Comparison of ENCODE assay signal across 8 cellular contexts in the genomic region with DNA sequence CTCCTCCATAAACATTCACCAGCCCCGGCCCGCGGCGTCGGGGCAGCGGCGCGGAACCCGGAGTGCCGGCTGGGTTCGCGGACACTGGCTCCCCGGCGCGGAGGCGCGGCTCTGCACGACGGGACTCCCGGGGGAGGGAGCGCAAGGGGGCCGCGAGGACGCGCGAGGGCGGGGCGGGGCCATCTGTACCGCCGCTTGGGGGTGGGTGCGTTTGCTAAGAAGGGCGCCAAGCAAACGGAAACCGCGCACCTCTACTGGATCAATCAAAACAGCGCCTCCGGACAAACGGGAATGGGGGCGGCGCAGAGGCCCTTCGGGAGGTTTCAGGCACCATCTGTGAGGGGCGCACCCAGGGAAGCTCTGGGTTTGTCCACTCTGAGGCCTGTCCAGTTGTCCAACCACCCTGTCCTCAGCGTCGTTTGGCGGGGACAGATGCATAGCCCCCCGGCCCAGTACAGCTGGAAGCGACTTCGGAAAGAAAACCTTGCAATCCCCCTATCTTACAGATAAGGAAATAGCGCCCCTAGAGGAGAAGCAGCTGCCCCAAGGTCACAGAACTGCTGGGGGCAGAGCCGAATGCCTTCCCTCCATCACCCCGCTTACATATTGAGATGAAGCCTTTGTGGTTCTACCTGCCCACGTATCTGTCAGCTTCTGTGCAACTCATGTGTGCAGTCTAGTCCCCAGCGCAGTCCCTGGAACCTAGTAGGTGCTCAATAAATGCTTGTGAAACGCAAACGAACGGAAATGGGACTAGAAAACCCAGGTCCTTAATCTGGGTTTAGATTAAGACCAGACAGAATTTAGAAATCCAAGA. TPM values are rescaled to one million over a fixed set of nuclear protein-coding genes. Genes with fewer than 3 reads are reported as not detected.
DNase-seq lines count a peak whose midpoint lies in the region; ATAC-seq lines count a peak whose summit lies in the region.

No MANE protein-coding gene starts in this region.

- DNase-seq in Daoy (ENCODE audit: low read depth) (peak; percentile 41), NCI-H526 treated with DMSO at 0.1 percent for 48 hours (lab: John Stamatoyannopoulos, UW) (peak; percentile 54), ecto neural progenitor cell (ENCODE audit: low spot score) (peak; percentile 77), lung microvascular endothelial cell (ENCODE audit: low read depth in 2 of 2) (peak; percentile 48 to 53)
- DNase-seq in activated CD4-positive, alpha-beta T cell treated with anti-CD3 and anti-CD28 coated beads, Interleukin-2, amount 50 U/mL, for 4 hours = peak; percentile 48 to 55
- DNase-seq in stimulated activated CD8-positive, alpha-beta memory T cell treated with anti-CD3 and anti-CD28 coated beads, Interleukin-12 subunit alpha, Interleukin-12 subunit beta, amount 100 ng/mL, for 1 hour (ENCODE audit: low read depth) = peak; percentile 42

- ATAC-seq in HG02852 (IDR thresholded peaks at IDR 0.05; ENCODE audit: unreplicated experiment) (peak; percentile 75), GM21423 (IDR thresholded peaks at IDR 0.05; ENCODE audit: unreplicated experiment) (no peak)

RNA-seq across cellular contexts. Expression of gene SLIT1, which starts 10.7 kb away (rescaled TPM):
- total RNA-seq in Daoy (2014; rRNA removed; shearing (Covaris generic)) = 0.11 TPM in 1 of 2 replicates, not detected in the other
- not detected in 2 replicates for total RNA-seq in lung microvascular endothelial cell
